ENCODE assay signal across 34 cellular contexts in the genomic region with DNA sequence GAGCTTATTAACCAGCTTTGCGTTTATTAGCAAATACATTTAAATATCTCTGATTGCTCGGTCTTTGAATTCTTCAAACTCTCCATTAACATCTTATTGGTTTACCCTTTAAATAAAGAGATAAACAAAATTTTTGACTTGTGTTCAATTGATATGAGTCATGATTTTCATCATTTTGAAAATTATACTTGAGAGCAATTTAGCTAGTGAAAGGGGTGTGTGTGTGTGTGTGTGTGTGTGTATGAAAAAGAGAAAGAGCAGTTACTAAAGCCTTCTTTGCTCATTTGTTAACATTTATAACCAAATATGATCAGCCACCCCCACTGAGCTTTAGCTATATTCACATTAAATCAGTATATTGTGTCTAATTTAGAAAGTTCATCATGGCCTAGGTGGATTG. TPM values are rescaled to one million over a fixed set of nuclear protein-coding genes. Genes with fewer than 3 reads are reported as not detected.
"Had no signal": no experiment of that assay in that cellular context is flagged by ENCODE, and none has a peak within 500 bp of the region (broad histone marks: within the 10 kb centered on the region; RNA-seq: fewer than 3 reads in every experiment).

No MANE protein-coding gene starts in this region.

- H3K27ac Mint-ChIP-seq: dendritic cell treated with granulocyte-macrophage colony-stimulating factor and Interleukin-4, amounts not matched to agents 40 ng/mL and 50 ng/mL, for 4 days; effector memory CD8-positive, alpha-beta T cell; endodermal cell; mesothelial cell of epicardium; naive B cell; naive thymus-derived CD8-positive, alpha-beta T cell had no signal

- H3K36me3 ChIP-seq: colonic mucosa, esophagus squamous epithelium, gastrocnemius medialis, heart right ventricle, left lung, lower lobe of right lung had no signal

- H3K27ac ChIP-seq: colonic mucosa, epithelial cell of prostate, esophagus squamous epithelium, gastrocnemius medialis, heart right ventricle, left lung, lower lobe of right lung had no signal

- H3K4me1 Mint-ChIP-seq: mesothelial cell of epicardium; naive B cell; naive thymus-derived CD8-positive, alpha-beta T cell had no signal

- H3K9me3 Mint-ChIP-seq: dendritic cell treated with granulocyte-macrophage colony-stimulating factor and Interleukin-4, amounts not matched to agents 40 ng/mL and 50 ng/mL, for 4 days; effector memory CD8-positive, alpha-beta T cell; endodermal cell; mesothelial cell of epicardium; naive thymus-derived CD8-positive, alpha-beta T cell had no signal

- H3K4me1 ChIP-seq: colonic mucosa, esophagus squamous epithelium, gastrocnemius medialis, heart right ventricle, left lung, lower lobe of right lung had no signal

- H3K4me3 ChIP-seq: colonic mucosa, esophagus squamous epithelium, gastrocnemius medialis, heart right ventricle, left lung, lower lobe of right lung, mucosa of descending colon had no signal

- H3K27me3 ChIP-seq: colonic mucosa, esophagus squamous epithelium, gastrocnemius medialis, heart right ventricle, left lung had no signal

- H3K4me3 Mint-ChIP-seq: dendritic cell treated with granulocyte-macrophage colony-stimulating factor and Interleukin-4, amounts not matched to agents 40 ng/mL and 50 ng/mL, for 4 days; effector memory CD8-positive, alpha-beta T cell; endodermal cell; mesothelial cell of epicardium; naive B cell; naive thymus-derived CD8-positive, alpha-beta T cell had no signal

- DNase-seq: colonic mucosa; cortex of kidney; effector CD8-positive, alpha-beta T cell; effector memory CD8-positive, alpha-beta T cell; endodermal cell; erythroblast; esophagus squamous epithelium; foreskin melanocyte; gastrocnemius medialis; glutamatergic neuron; head of caudate nucleus; heart right ventricle; hippocampal formation; left cardiac atrium; left lung; left ventricle myocardium superior; lower lobe of right lung; mesenchymal stem cell; mucosa of descending colon; naive B cell; naive thymus-derived CD8-positive, alpha-beta T cell had no signal

- ATAC-seq: effector memory CD8-positive, alpha-beta T cell; esophagus mucosa; gastrocnemius medialis; heart right ventricle; left cardiac atrium; left lung; left ventricle myocardium superior; lower lobe of right lung; mucosa of descending colon; naive thymus-derived CD8-positive, alpha-beta T cell had no signal

- H3K36me3 Mint-ChIP-seq: mesothelial cell of epicardium; naive B cell; naive thymus-derived CD8-positive, alpha-beta T cell had no signal

RNA-seq across cellular contexts. Expression of gene FAM216B, which starts 48.3 kb away (rescaled TPM):
- total RNA-seq: dermis microvascular lymphatic vessel endothelial cell; endodermal cell; esophagus mucosa; esophagus squamous epithelium; gastrocnemius medialis; glomerular endothelial cell; kidney epithelial cell; lower leg skin; lung microvascular endothelial cell; mesenteric fat pad; mesothelial cell of epicardium; myocyte; naive thymus-derived CD8-positive, alpha-beta T cell had no signal
- polyA plus RNA-seq: fibroblast of lung; keratinocyte; naive thymus-derived CD8-positive, alpha-beta T cell had no signal
